Comparison of ENCODE assay signal across 8 cellular contexts in genomic region chr11:66592457-66593302, GRCh38. TPM values are rescaled to one million over a fixed set of nuclear protein-coding genes. Genes with fewer than 3 reads are reported as not detected.
DNase-seq lines count a peak whose midpoint lies in the region; ATAC-seq and TF ChIP-seq lines count a peak whose summit lies in the region.

CCDC87 (minus strand) TSS chr11:66593063; CDS start chr11:66593015, 48 bp downstream.
CCS (plus strand) TSS chr11:66593185; CDS start chr11:66593262, 77 bp downstream.

- no peaks in the 10 kb centered on the region for H3K27me3 Mint-ChIP-seq in activated CD4-positive, alpha-beta T cell treated with anti-CD3 and anti-CD28 coated beads, Interleukin-2, amount 10 ng/mL, durations not matched to agents 7 days and 5 days

- H3K4me3 ChIP-seq in liver (ENCODE audit: low read depth in 1 of 3, low read length in 3 of 3), result peak within 1 kb of the TSS; percentile 56 to 93 (median 91)

- no peaks in the 10 kb centered on the region for H3K9me3 Mint-ChIP-seq in activated CD4-positive, alpha-beta T cell treated with anti-CD3 and anti-CD28 coated beads, Interleukin-2, amount 10 ng/mL, durations not matched to agents 7 days and 5 days

- CTCF ChIA-PET in activated CD4-positive, alpha-beta T cell treated with anti-CD3 and anti-CD28 coated beads, Interleukin-2, amount 10 ng/mL, durations not matched to agents 7 days and 5 days (lab: Charles Lee), result interaction anchor here (0.6 to 2.3 kb wide), 11 partner anchors 12 to 827 kb away, joined by 3 to 12 read pairs (median 5); no protein-coding TSS in a partner anchor

- H3K27ac ChIP-seq in C4-2B, result peak within 1 kb of the TSS; percentile 78
- peak within 1 kb of the TSS; percentile 77 to 79 for H3K27ac ChIP-seq in liver (ENCODE audit: low read depth in 1 of 2, low read length in 2 of 2)

- peak within 1 kb of the TSS; percentile 95 for H3K27ac Mint-ChIP-seq in activated CD4-positive, alpha-beta T cell treated with anti-CD3 and anti-CD28 coated beads, Interleukin-2, amount 10 ng/mL, durations not matched to agents 7 days and 5 days

- H3K4me1 ChIP-seq in liver (ENCODE audit: control insufficient read depth in 4 of 4, insufficient read depth in 4 of 4, low read length in 3 of 4), result peaks cover 15 to 40% (median 31%) of the 10 kb centered on the region in 4 donors

- H3K4me1 Mint-ChIP-seq in activated CD4-positive, alpha-beta T cell treated with anti-CD3 and anti-CD28 coated beads, Interleukin-2, amount 10 ng/mL, durations not matched to agents 7 days and 5 days, result peaks cover 34% of the 10 kb centered on the region

- H3K27me3 ChIP-seq in liver (ENCODE audit: control insufficient read depth in 4 of 4, insufficient read depth in 4 of 4, low read length in 3 of 4), result no peaks in the 10 kb centered on the region

- ATAC-seq in GM19324 (IDR thresholded peaks at IDR 0.05; ENCODE audit: low FRiP score, unreplicated experiment) (peak; percentile 96), HG03460 (IDR thresholded peaks at IDR 0.05; ENCODE audit: unreplicated experiment) (peak; percentile 80)

- DNase-seq in NCI-H524 treated with DMSO at 0.1 percent for 48 hours (lab: John Stamatoyannopoulos, UW) (peak; percentile 58), cortex of kidney (lab: John Stamatoyannopoulos, UW) (peak; percentile 88)
- DNase-seq in activated CD4-positive, alpha-beta T cell treated with anti-CD3 and anti-CD28 coated beads, Interleukin-2, amount 10 ng/mL, durations not matched to agents 7 days and 5 days, result peak; percentile 99
- DNase-seq in stimulated activated CD4-positive, alpha-beta T cell treated with anti-CD3 and anti-CD28 coated beads, Interleukin-4, amount 100 ng/mL, for 24 hours, result peak; percentile 99

- no peaks in the 10 kb centered on the region for H3K9me3 ChIP-seq in liver (ENCODE audit: control insufficient read depth in 4 of 4, low read length in 3 of 4)

- POLR2A ChIA-PET in activated CD4-positive, alpha-beta T cell treated with anti-CD3 and anti-CD28 coated beads, Interleukin-2, amount 10 ng/mL, durations not matched to agents 7 days and 5 days (lab: Charles Lee), result no interaction called here

- peaks cover 2% of the 10 kb centered on the region for H3K36me3 Mint-ChIP-seq in activated CD4-positive, alpha-beta T cell treated with anti-CD3 and anti-CD28 coated beads, Interleukin-2, amount 10 ng/mL, durations not matched to agents 7 days and 5 days (ENCODE audit: low read depth)

- peak within 1 kb of the TSS; percentile 70 to 73 for H3K9ac ChIP-seq in liver (ENCODE audit: low read depth in 1 of 2, low read length in 2 of 2)

- H3K36me3 ChIP-seq in liver (ENCODE audit: control insufficient read depth in 4 of 4, insufficient read depth in 3 of 4, low read depth in 1 of 4, low read length in 3 of 4), result no peaks in the 10 kb centered on the region

- peak; percentile 45 to 71 for TF ChIP-seq RAD21 in liver (IDR thresholded peaks at IDR 0.05)

- 19% methylated on average over 68 of the region's 68 CpGs for WGBS in liver

- peak; percentile 85 for TF ChIP-seq CTCF in C4-2B (conservative IDR thresholded peaks at IDR 0.05)
- TF ChIP-seq CTCF in liver (IDR thresholded peaks at IDR 0.05; ENCODE audit: low read depth, low read length, missing input control), result peak; percentile 43

- H3K4me3 Mint-ChIP-seq in activated CD4-positive, alpha-beta T cell treated with anti-CD3 and anti-CD28 coated beads, Interleukin-2, amount 10 ng/mL, durations not matched to agents 7 days and 5 days, result peak within 1 kb of the TSS; percentile 98

TF ChIP-seq in liver, 16 proteins besides CTCF, POLR2A, EP300 and RAD21:
- TF ChIP-seq JUND (IDR thresholded peaks at IDR 0.05), result no peak
- TF ChIP-seq YY1 (IDR thresholded peaks at IDR 0.05), result peak; percentile 80
- peak; percentile 75 for TF ChIP-seq REST (IDR thresholded peaks at IDR 0.05)
- TF ChIP-seq RXRA (IDR thresholded peaks at IDR 0.05), result peak in 1 of 2 donors; percentile 32

RNA-seq across cellular contexts. Expression of gene CCDC87, which starts in this region (rescaled TPM):
- under 1 TPM in 1 of 2 experiments, not detected in 1; 0.08 TPM for total RNA-seq in activated CD4-positive, alpha-beta T cell treated with anti-CD3 and anti-CD28 coated beads, Interleukin-2, amount 10 ng/mL, durations not matched to agents 7 days and 5 days
- under 1 TPM; 0.14 to 0.17 TPM for total RNA-seq in liver
- polyA plus RNA-seq in liver, result under 1 TPM in 1 of 2 donors, not detected in 1; 0.14 TPM

RNA-seq across cellular contexts. Expression of gene CCS, which starts in this region (rescaled TPM):
- total RNA-seq in activated CD4-positive, alpha-beta T cell treated with anti-CD3 and anti-CD28 coated beads, Interleukin-2, amount 10 ng/mL, durations not matched to agents 7 days and 5 days, result 10 to 100 TPM; 28.8 to 32.6 TPM
- 10 to 100 TPM; 30.2 to 54.7 TPM for total RNA-seq in liver
- polyA plus RNA-seq in liver, result 10 to 100 TPM; 38.9 to 80.2 TPM

Comparison
In these comparisons a context has a peak if more than half of its experiments do, and no peak if none do; other contexts are left out.
1. Peak in every context shown above with its lines: DNase-seq, ATAC-seq, H3K4me3 ChIP-seq and H3K27ac ChIP-seq.